ENCODE assay signal across 11 cellular contexts in genomic region chr4:140019619-140020367, GRCh38.
DNase-seq lines count a peak whose midpoint lies in the region; FAIRE-seq and TF ChIP-seq lines count a peak whose summit lies in the region.
"Had no signal": no experiment of that assay in that cellular context is flagged by ENCODE, and none has a peak within 500 bp of the region (broad histone marks: within the 10 kb centered on the region; RNA-seq: fewer than 3 reads in every experiment).

No MANE protein-coding gene starts in this region.

- FAIRE-seq in GM19239 (lab: Jason Lieb, UNC) = peak; percentile 33
- peak; percentile 99 for FAIRE-seq in islet of Langerhans (lab: Jason Lieb, UNC)
- FAIRE-seq in GM12891 (lab: Jason Lieb, UNC) = no peak
- FAIRE-seq: GM12892 had no signal

- DNase-seq in GM19239 (ENCODE audit: insufficient read length, low spot score) (no peak), NCI-H526 (lab: John Stamatoyannopoulos, UW) (peak; percentile 42 to 76), sigmoid colon (no peak), T-helper 1 cell (no peak), GM12891 (ENCODE audit: insufficient read length, low spot score) (no peak), dorsolateral prefrontal cortex (no peak)
- DNase-seq: esophagus squamous epithelium, immature natural killer cell had no signal

- H3K36me3 ChIP-seq in sigmoid colon = no peaks in the 10 kb centered on the region
- H3K36me3 ChIP-seq: esophagus squamous epithelium, MG63 had no signal

- H3K4me3 ChIP-seq in sigmoid colon (no peak overlapping the region), dorsolateral prefrontal cortex (no peak overlapping the region)
- H3K4me3 ChIP-seq: esophagus squamous epithelium, MG63 had no signal

- no peak for TF ChIP-seq POLR2A in sigmoid colon (IDR thresholded peaks at IDR 0.05)
- no peak for TF ChIP-seq POLR2A in GM12891 (IDR thresholded peaks at IDR 0.05; ENCODE audit: low read depth, low read length)

- TF ChIP-seq CTCF in sigmoid colon (IDR thresholded peaks at IDR 0.05) (no peak), dorsolateral prefrontal cortex (IDR thresholded peaks at IDR 0.05 in 54 of 56, conservative IDR thresholded peaks at IDR 0.05 in 2 of 56; ENCODE audit: low read depth in 1 of 56, partially characterized antibody in 56 of 56) (no peak)

- H3K4me1 ChIP-seq in sigmoid colon = peaks cover 0 to 32% (median 26%) of the 10 kb centered on the region in 4 donors

- H3K9me3 ChIP-seq in sigmoid colon = no peaks in the 10 kb centered on the region
- H3K9me3 ChIP-seq: esophagus squamous epithelium, MG63 had no signal

- H3K27ac ChIP-seq in sigmoid colon (peak overlapping the region; percentile 23 to 69 (median 48)), dorsolateral prefrontal cortex (no peak overlapping the region)
- H3K27ac ChIP-seq: esophagus squamous epithelium had no signal

- H3K27me3 ChIP-seq in sigmoid colon = no peaks in the 10 kb centered on the region
- H3K27me3 ChIP-seq in dorsolateral prefrontal cortex = no peaks in the 10 kb centered on the region
- H3K27me3 ChIP-seq: esophagus squamous epithelium, MG63 had no signal

- no peak for TF ChIP-seq EP300 in sigmoid colon (IDR thresholded peaks at IDR 0.05)

- intact Hi-C loops in sigmoid colon (cut with DNase I) (loop anchor here (5.0 to 10.0 kb wide), 3 partner anchors 133 to 335 kb away; partner anchors contain the start of gene MAML3), dorsolateral prefrontal cortex (cut with DNase I) (no loop called here)

- WGBS in sigmoid colon, 2 donors = 20 to 69% methylated on average over 3 of the region's 3 CpGs

TF ChIP-seq in GM12891, 5 proteins besides CTCF, POLR2A, EP300 and RAD21:
- TF ChIP-seq POU2F2 (IDR thresholded peaks at IDR 0.05; ENCODE audit: low read depth, low read length) (no peak), PAX5 (IDR thresholded peaks at IDR 0.05; ENCODE audit: insufficient read depth, low read length, severe bottlenecking) (no peak), SPI1 (IDR thresholded peaks at IDR 0.05; ENCODE audit: low read depth, low read length) (no peak), POLR2AphosphoS5 (IDR thresholded peaks at IDR 0.05; ENCODE audit: low read depth, low read length) (no peak), TAF1 (IDR thresholded peaks at IDR 0.05; ENCODE audit: low read depth, low read length) (no peak)

Comparison
In these comparisons a context has a peak if more than half of its experiments do, and no peak if none do; other contexts are left out.
1. DNase-seq: peak in NCI-H526 (2 of 2); none in GM19239 (single experiment), sigmoid colon (single experiment), T-helper 1 cell (0 of 5), GM12891 (single experiment) and dorsolateral prefrontal cortex (0 of 10).
2. H3K27ac ChIP-seq: peak in sigmoid colon (4 of 4); none in dorsolateral prefrontal cortex (0 of 59).